ENCODE assay signal across 26 cellular contexts in genomic region chr1:211522804-211523203, GRCh38. TPM values are rescaled to one million over a fixed set of nuclear protein-coding genes. Genes with fewer than 3 reads are reported as not detected.
DNase-seq lines count a peak whose midpoint lies in the region; ATAC-seq, FAIRE-seq and TF ChIP-seq lines count a peak whose summit lies in the region.
"Had no signal": no experiment of that assay in that cellular context is flagged by ENCODE, and none has a peak within 500 bp of the region (broad histone marks: within the 10 kb centered on the region; RNA-seq: fewer than 3 reads in every experiment).

No MANE protein-coding gene starts in this region.

- H3K4me1 Mint-ChIP-seq in chondrocyte (ENCODE audit: low read depth), result peaks cover 1% of the 10 kb centered on the region
- H3K4me1 Mint-ChIP-seq: CD8-positive, alpha-beta memory T cell had no signal

- H3K23ac ChIP-seq in IMR-90 (ENCODE audit: low read depth, low read length), result no peak overlapping the region

- H3K27me3 ChIP-seq in IMR-90 (ENCODE audit: control insufficient read depth, insufficient read depth, low read length), result no peaks in the 10 kb centered on the region
- H3K27me3 ChIP-seq in HepG2 (ENCODE audit: control insufficient read depth in 1 of 2, insufficient read depth in 2 of 2, low read length in 2 of 2), result peaks cover 2% of the 10 kb centered on the region in 2 experiments; a peak in 1 of 5 replicates
- no peaks in the 10 kb centered on the region for H3K27me3 ChIP-seq in testis
- H3K27me3 ChIP-seq: BE2C had no signal

- H3K9me1 ChIP-seq in IMR-90 (ENCODE audit: insufficient read depth, low read length), result no peaks in the 10 kb centered on the region

- no peaks in the 10 kb centered on the region for H3K9me3 ChIP-seq in IMR-90 (ENCODE audit: control insufficient read depth, insufficient read depth, low read length)
- H3K9me3 ChIP-seq in HepG2 (ENCODE audit: low read length), result no peaks in the 10 kb centered on the region
- no peaks in the 10 kb centered on the region for H3K9me3 ChIP-seq in testis
- H3K9me3 ChIP-seq: BE2C had no signal

- ATAC-seq in IMR-90 (ENCODE audit: low read depth) (no peak), HepG2 (no peak)
- ATAC-seq: HCT116 had no signal

- TF ChIP-seq EP300 in HepG2 (IDR thresholded peaks at IDR 0.05; ENCODE audit: low read depth in 2 of 2, low read length in 2 of 2) (0 out of 4 replicates have a peak, but pooled peaks of 1 of the 2 experiments have one; percentile 11), HepG2 (CRISPR knock-in tag; IDR thresholded peaks at IDR 0.05; ENCODE audit: borderline replicate concordance) (no peak)

- no peaks in the 10 kb centered on the region for H3K27me3 Mint-ChIP-seq in chondrocyte (ENCODE audit: low read depth)
- H3K27me3 Mint-ChIP-seq: CD4-positive, CD25-positive, alpha-beta regulatory T cell had no signal

- no CpG with 5 or more reads among the region's 6 CpGs for WGBS in IMR-90 (ENCODE audit: extremely low coverage in 2 of 2, insufficient read length in 1 of 2), 2 experiments
- 59% methylated on average over 6 of the region's 6 CpGs for WGBS in HepG2 (ENCODE audit: low lambda C conversion rate)
- 89 to 94% methylated on average over 6 of the region's 6 CpGs for WGBS in testis, 2 donors

- H2AK9ac ChIP-seq in IMR-90 (replicated peaks; ENCODE audit: low read depth, low read length, poor library complexity), result no peak overlapping the region

- H3K4me3 ChIP-seq in IMR-90 (ENCODE audit: insufficient read depth, low read depth, low read length) (no peak overlapping the region), HepG2 (replicated peaks in 1 of 3; ENCODE audit: insufficient read depth in 1 of 3, low read depth in 2 of 3, low read length in 3 of 3) (no peak overlapping the region), testis (no peak overlapping the region)

- intact Hi-C loops in IMR-90 (cut with micrococcal nuclease), result no loop called here
- intact Hi-C loops in HepG2 (cut with micrococcal nuclease; ENCODE audit: unreplicated experiment), result no loop called here
- intact Hi-C loops in testis (cut with DNase I; ENCODE audit: low total_unique reads), result no loop called here

- H3K27ac ChIP-seq in 22Rv1, result peak overlapping the region; percentile 30
- no peak overlapping the region for H3K27ac ChIP-seq in IMR-90 (ENCODE audit: insufficient read depth, low read length)
- H3K27ac ChIP-seq in HepG2 (ENCODE audit: extremely low read length, insufficient read depth, low read length), result no peak overlapping the region
- H3K27ac ChIP-seq in testis, result no peak overlapping the region

- H4K8ac ChIP-seq in IMR-90 (ENCODE audit: low read depth in 2 of 2, low read length in 2 of 2), result no peak overlapping the region

- TF ChIP-seq CTCF in 22Rv1 (IDR thresholded peaks at IDR 0.05) (no peak), IMR-90 (conservative IDR thresholded peaks at IDR 0.05; ENCODE audit: low read depth, low read length) (no peak), HepG2 (CRISPR knock-in tag; IDR thresholded peaks at IDR 0.05) (no peak), chondrocyte (IDR thresholded peaks at IDR 0.05) (no peak), testis (IDR thresholded peaks at IDR 0.05) (no peak)

- dilution Hi-C loops in IMR-90 (cut with HindIII; ENCODE audit: low sequenced_read_pairs, unreplicated experiment), result no loop called here

- POLR2A ChIA-PET in IMR-90 (lab: Charles Lee; ENCODE audit: unreplicated experiment) (no interaction called here), HepG2 (lab: Yijun Ruan, JAX) (no interaction called here)

- no peak overlapping the region for H3K14ac ChIP-seq in IMR-90 (replicated peaks; ENCODE audit: low read depth, low read length)

- in situ Hi-C loops in IMR-90 (cut with MboI; ENCODE audit: low sequenced_read_pairs), result no loop called here
- in situ Hi-C loops in HepG2 (cut with HindIII; ENCODE audit: extremely low pct_ligation_motif_present, low pct_unique_long_range_greater_than_20kb), result no loop called here

- H2BK20ac ChIP-seq in IMR-90 (ENCODE audit: low read depth, low read length), result no peak overlapping the region

- no peak overlapping the region for H4K91ac ChIP-seq in IMR-90 (ENCODE audit: insufficient read depth, low read depth, low read length)

- TF ChIP-seq RAD21 in IMR-90 (IDR thresholded peaks at IDR 0.05; ENCODE audit: low read length), result no peak
- no peak for TF ChIP-seq RAD21 in HepG2 (CRISPR knock-in tag; IDR thresholded peaks at IDR 0.05)

- no peaks in the 10 kb centered on the region for H3K4me1 ChIP-seq in IMR-90 (ENCODE audit: control insufficient read depth, insufficient read depth, low read length)
- H3K4me1 ChIP-seq in HepG2 (ENCODE audit: insufficient read depth, low read length), result peaks cover 71% of the 10 kb centered on the region
- H3K4me1 ChIP-seq in testis, result no peaks in the 10 kb centered on the region

- H3K79me1 ChIP-seq in IMR-90 (ENCODE audit: low read depth in 1 of 2, low read length in 2 of 2), result no peaks in the 10 kb centered on the region

- H2AFZ ChIP-seq in IMR-90 (replicated peaks; ENCODE audit: low read length, poor library complexity), result no peak overlapping the region
- no peak overlapping the region for H2AFZ ChIP-seq in HepG2 (ENCODE audit: low read length)

- H3K36me3 Mint-ChIP-seq in chondrocyte (ENCODE audit: low read depth), result no peaks in the 10 kb centered on the region
- H3K36me3 Mint-ChIP-seq: CD4-positive, CD25-positive, alpha-beta regulatory T cell had no signal

- H3K56ac ChIP-seq in IMR-90 (ENCODE audit: extremely low read depth, insufficient read depth, low read length), result no peak overlapping the region

- H4K5ac ChIP-seq in IMR-90 (ENCODE audit: low read depth, low read length), result no peak overlapping the region

- FAIRE-seq in HepG2 (lab: Jason Lieb, UNC), result no peak
- FAIRE-seq: GM19239 had no signal

- TF ChIP-seq POLR2A in IMR-90 (IDR thresholded peaks at IDR 0.05; ENCODE audit: low read depth, low read length), result no peak
- no peak for TF ChIP-seq POLR2A in HepG2 (IDR thresholded peaks at IDR 0.05; ENCODE audit: insufficient read depth in 1 of 2, low read depth in 2 of 2, low read length in 2 of 2)
- TF ChIP-seq POLR2A in testis (IDR thresholded peaks at IDR 0.05), result no peak

- H3K9ac ChIP-seq in IMR-90 (ENCODE audit: low read depth, low read length), result no peak overlapping the region
- no peak overlapping the region for H3K9ac ChIP-seq in HepG2 (ENCODE audit: insufficient read depth, low read depth, low read length)

- no peak overlapping the region for H3K4ac ChIP-seq in IMR-90 (ENCODE audit: low read depth, low read length)

- H2AK5ac ChIP-seq in IMR-90 (ENCODE audit: low read depth, low read length), result no peak overlapping the region

- CTCF ChIA-PET in IMR-90 (lab: Yijun Ruan, JAX) (no interaction called here), HepG2 (lab: Yijun Ruan, JAX; ENCODE audit: low intra/inter-chr PET ratio, low total read pairs) (no interaction called here)

- H3K36me3 ChIP-seq in IMR-90 (ENCODE audit: control insufficient read depth, insufficient read depth, low read length) (no peaks in the 10 kb centered on the region), HepG2 (replicated peaks in 1 of 2; ENCODE audit: control insufficient read depth in 1 of 2, insufficient read depth in 2 of 2, low read length in 2 of 2) (no peaks in the 10 kb centered on the region), testis (ENCODE audit: low read depth, missing control alignments) (no peaks in the 10 kb centered on the region)
- H3K36me3 ChIP-seq: BE2C had no signal

- H4K20me1 ChIP-seq in IMR-90 (ENCODE audit: insufficient read depth, low read length), result no peaks in the 10 kb centered on the region; the same call in 1 of the 2 replicates
- no peaks in the 10 kb centered on the region for H4K20me1 ChIP-seq in HepG2 (ENCODE audit: insufficient read depth, low read length)

- no peaks in the 10 kb centered on the region for H3K79me2 ChIP-seq in HepG2 (ENCODE audit: insufficient read depth, low read length)

- H2BK120ac ChIP-seq in IMR-90 (ENCODE audit: low read depth, low read length), result no peak overlapping the region

- H2BK15ac ChIP-seq in IMR-90 (ENCODE audit: low read depth, low read length), result no peak overlapping the region

- BruUV-seq in IMR-90 (replicated peaks; lab: Mats Ljungman, UMichigan), result no TSS peak
- BruUV-seq in HepG2 (replicated peaks; lab: Mats Ljungman, UMichigan), result no TSS peak

- peak; percentile 41 for DNase-seq in DMS53 treated with DMSO at 0.1 percent for 48 hours (lab: John Stamatoyannopoulos, UW; ENCODE audit: unreplicated experiment)
- no peak for DNase-seq in IMR-90
- no peak for DNase-seq in HepG2 (ENCODE audit: low spot score)
- DNase-seq in chondrocyte (ENCODE audit: low spot score), result no peak
- no peak for DNase-seq in testis
- DNase-seq in activated effector memory CD4-positive, alpha-beta T cell treated with Interleukin-2 at 50 U/mL for 16 hours, result no peak
- DNase-seq in GM19240 (ENCODE audit: insufficient read length, low spot score), result no peak
- DNase-seq: ACHN; BE2C; C1 segment of cervical spinal cord; CD4-positive, CD25-positive, alpha-beta regulatory T cell; CD8-positive, alpha-beta memory T cell; COR-L47; DMS 273 treated with DMSO at 0.1 percent for 48 hours; DMS79; GF-D8; GOT3; H7; HFFc6; Karpas-422; KBM-7 had no signal

- H3K18ac ChIP-seq in IMR-90 (ENCODE audit: low read depth, low read length), result no peak overlapping the region

- no peak overlapping the region for H2BK5ac ChIP-seq in IMR-90 (ENCODE audit: low read depth, low read length, poor library complexity, severe bottlenecking)

- no peak overlapping the region for H3K4me3 Mint-ChIP-seq in chondrocyte (ENCODE audit: unreplicated experiment)
- H3K4me3 Mint-ChIP-seq: CD4-positive, CD25-positive, alpha-beta regulatory T cell; CD8-positive, alpha-beta memory T cell; HFFc6 had no signal

- no peaks in the 10 kb centered on the region for H3K9me3 Mint-ChIP-seq in chondrocyte (ENCODE audit: low read depth)
- H3K9me3 Mint-ChIP-seq: HFFc6 had no signal

- H3K4me2 ChIP-seq in IMR-90 (ENCODE audit: low read depth, low read length) (no peak overlapping the region), HepG2 (ENCODE audit: low read depth, low read length) (peak overlapping the region; percentile 69; the same call in 1 of the 2 replicates)

- no peak overlapping the region for H3K27ac Mint-ChIP-seq in chondrocyte (ENCODE audit: unreplicated experiment)
- H3K27ac Mint-ChIP-seq: CD4-positive, CD25-positive, alpha-beta regulatory T cell; CD8-positive, alpha-beta memory T cell; HFFc6 had no signal

RNA-seq across cellular contexts. Expression of gene RD3, which starts 30.8 kb away (rescaled TPM):
- total RNA-seq in IMR-90 (2012; rRNA removed) (not detected in 2 replicates), HepG2 (2016; rRNA removed; fragmentation: Illumina TruSeq; extraction: Trizol) (not detected in 2 replicates), chondrocyte (not detected in 3 replicates), testis (under 1 TPM in 1 of 2 donors, not detected in 1; 0.19 TPM)
- polyA plus RNA-seq in IMR-90 (2012; rRNA removed) (not detected in 2 replicates), HepG2 (2011; rRNA removed) (not detected in 2 replicates), testis (ENCODE audit: insufficient read depth, low read depth, low replicate concordance) (not detected)
- not detected in 2 replicates for polyA plus RNA-seq in IMR-90 (2012; cell fraction: cytosol; rRNA removed)
- not detected in 2 replicates for polyA plus RNA-seq in IMR-90 (2012; cell fraction: nucleus; rRNA removed; ENCODE audit: low replicate concordance)
- not detected in 2 replicates for total RNA-seq in HepG2 (2016; cell fraction: cytosol; rRNA removed; fragmentation: Illumina TruSeq; extraction: Trizol; ENCODE audit: low read depth)
- total RNA-seq in HepG2 (2016; cell fraction: insoluble cytoplasmic fraction; rRNA removed; fragmentation: Illumina TruSeq; extraction: Trizol), result not detected in 2 replicates
- not detected in 2 replicates for total RNA-seq in HepG2 (2016; cell fraction: membrane; rRNA removed; fragmentation: Illumina TruSeq; extraction: Trizol)
- total RNA-seq in HepG2 (2016; cell fraction: nucleus; rRNA removed; fragmentation: Illumina TruSeq; extraction: Trizol), result not detected in 2 replicates
- polyA plus RNA-seq in HepG2 (2011; cell fraction: cytosol; rRNA removed), result not detected in 2 replicates
- polyA plus RNA-seq in HepG2 (2011; cell fraction: nucleus; rRNA removed), result not detected in 2 replicates
- polyA plus RNA-seq in HepG2 (2012), result not detected in 2 replicates
- polyA plus RNA-seq in HepG2 (2016; cell fraction: cytosol; fragmentation: Illumina TruSeq; extraction: Trizol; ENCODE audit: low read depth), result not detected in 2 replicates
- not detected in 2 replicates for polyA plus RNA-seq in HepG2 (2016; cell fraction: insoluble cytoplasmic fraction; fragmentation: Illumina TruSeq; extraction: Trizol; ENCODE audit: low read depth)
- polyA plus RNA-seq in HepG2 (2016; cell fraction: membrane; fragmentation: Illumina TruSeq; extraction: Trizol; ENCODE audit: low read depth), result not detected in 2 replicates
- polyA plus RNA-seq in HepG2 (2016; cell fraction: nucleus; fragmentation: Illumina TruSeq; extraction: Trizol; ENCODE audit: insufficient read depth, low read depth), result not detected in 2 replicates
- polyA minus RNA-seq in HepG2 (2011; rRNA and poly(A)+ RNA removed; ENCODE audit: low replicate concordance), result not detected in 2 replicates
- polyA minus RNA-seq in HepG2 (2011; cell fraction: cytosol; rRNA and poly(A)+ RNA removed), result not detected in 2 replicates
- not detected in 2 replicates for polyA minus RNA-seq in HepG2 (2011; cell fraction: nucleus; rRNA and poly(A)+ RNA removed)
- total RNA-seq: A172; CD4-positive, CD25-positive, alpha-beta regulatory T cell; CD8-positive, alpha-beta memory T cell; Daoy; H7; HFFc6 had no signal
- polyA plus RNA-seq: CD4-positive, CD25-positive, alpha-beta regulatory T cell; CD8-positive, alpha-beta memory T cell had no signal

RNA-seq across cellular contexts. Expression of gene SLC30A1, which starts 56.2 kb away (rescaled TPM):
- total RNA-seq in IMR-90 (2012; rRNA removed) (8.4 and 17.8 TPM in 2 replicates), HepG2 (2016; rRNA removed; fragmentation: Illumina TruSeq; extraction: Trizol) (24.4 and 26.8 TPM in 2 replicates), chondrocyte (13.9 to 18.3 TPM (median 18.2 TPM) in 3 replicates), testis (10 to 100 TPM; 29.4 to 33.3 TPM)
- polyA plus RNA-seq in IMR-90 (2012; rRNA removed) (4.2 and 5.4 TPM in 2 replicates), HepG2 (2011; rRNA removed) (5.8 and 5.9 TPM in 2 replicates), testis (ENCODE audit: insufficient read depth, low read depth, low replicate concordance) (37.3 TPM)
- 3.2 and 4.6 TPM in 2 replicates for polyA plus RNA-seq in IMR-90 (2012; cell fraction: cytosol; rRNA removed)
- 3.9 and 4.3 TPM in 2 replicates for polyA plus RNA-seq in IMR-90 (2012; cell fraction: nucleus; rRNA removed; ENCODE audit: low replicate concordance)
- total RNA-seq in HepG2 (2016; cell fraction: cytosol; rRNA removed; fragmentation: Illumina TruSeq; extraction: Trizol; ENCODE audit: low read depth), result 3.1 and 3.8 TPM in 2 replicates
- total RNA-seq in HepG2 (2016; cell fraction: insoluble cytoplasmic fraction; rRNA removed; fragmentation: Illumina TruSeq; extraction: Trizol), result 25.5 and 28.3 TPM in 2 replicates
- 15.5 and 17.6 TPM in 2 replicates for total RNA-seq in HepG2 (2016; cell fraction: membrane; rRNA removed; fragmentation: Illumina TruSeq; extraction: Trizol)
- total RNA-seq in HepG2 (2016; cell fraction: nucleus; rRNA removed; fragmentation: Illumina TruSeq; extraction: Trizol), result 49.0 and 51.0 TPM in 2 replicates
- polyA plus RNA-seq in HepG2 (2011; cell fraction: cytosol; rRNA removed), result 3.5 and 4.9 TPM in 2 replicates
- polyA plus RNA-seq in HepG2 (2011; cell fraction: nucleus; rRNA removed), result 4.2 and 5.1 TPM in 2 replicates
- 18.3 and 19.9 TPM in 2 replicates for polyA plus RNA-seq in HepG2 (2012)
- 2.5 and 2.6 TPM in 2 replicates for polyA plus RNA-seq in HepG2 (2016; cell fraction: cytosol; fragmentation: Illumina TruSeq; extraction: Trizol; ENCODE audit: low read depth)
- 19.7 and 25.1 TPM in 2 replicates for polyA plus RNA-seq in HepG2 (2016; cell fraction: insoluble cytoplasmic fraction; fragmentation: Illumina TruSeq; extraction: Trizol; ENCODE audit: low read depth)
- 6.2 and 6.7 TPM in 2 replicates for polyA plus RNA-seq in HepG2 (2016; cell fraction: membrane; fragmentation: Illumina TruSeq; extraction: Trizol; ENCODE audit: low read depth)
- 53.6 and 54.2 TPM in 2 replicates for polyA plus RNA-seq in HepG2 (2016; cell fraction: nucleus; fragmentation: Illumina TruSeq; extraction: Trizol; ENCODE audit: insufficient read depth, low read depth)
- 9.6 and 24.6 TPM in 2 replicates for polyA minus RNA-seq in HepG2 (2011; rRNA and poly(A)+ RNA removed; ENCODE audit: low replicate concordance)
- polyA minus RNA-seq in HepG2 (2011; cell fraction: cytosol; rRNA and poly(A)+ RNA removed), result 10.8 and 15.0 TPM in 2 replicates
- polyA minus RNA-seq in HepG2 (2011; cell fraction: nucleus; rRNA and poly(A)+ RNA removed), result 14.9 and 15.0 TPM in 2 replicates
